1 cellular context compared by ENCODE assay signal in genomic region chr6:115891111-115891669, GRCh38.
TF ChIP-seq lines count a peak whose summit lies in the region.

No MANE protein-coding gene starts in this region.

TF ChIP-seq in GM12878, 131 proteins besides CTCF, POLR2A, EP300 and RAD21 (continued from another document and continues in another):
- TF ChIP-seq, protein P1, sequence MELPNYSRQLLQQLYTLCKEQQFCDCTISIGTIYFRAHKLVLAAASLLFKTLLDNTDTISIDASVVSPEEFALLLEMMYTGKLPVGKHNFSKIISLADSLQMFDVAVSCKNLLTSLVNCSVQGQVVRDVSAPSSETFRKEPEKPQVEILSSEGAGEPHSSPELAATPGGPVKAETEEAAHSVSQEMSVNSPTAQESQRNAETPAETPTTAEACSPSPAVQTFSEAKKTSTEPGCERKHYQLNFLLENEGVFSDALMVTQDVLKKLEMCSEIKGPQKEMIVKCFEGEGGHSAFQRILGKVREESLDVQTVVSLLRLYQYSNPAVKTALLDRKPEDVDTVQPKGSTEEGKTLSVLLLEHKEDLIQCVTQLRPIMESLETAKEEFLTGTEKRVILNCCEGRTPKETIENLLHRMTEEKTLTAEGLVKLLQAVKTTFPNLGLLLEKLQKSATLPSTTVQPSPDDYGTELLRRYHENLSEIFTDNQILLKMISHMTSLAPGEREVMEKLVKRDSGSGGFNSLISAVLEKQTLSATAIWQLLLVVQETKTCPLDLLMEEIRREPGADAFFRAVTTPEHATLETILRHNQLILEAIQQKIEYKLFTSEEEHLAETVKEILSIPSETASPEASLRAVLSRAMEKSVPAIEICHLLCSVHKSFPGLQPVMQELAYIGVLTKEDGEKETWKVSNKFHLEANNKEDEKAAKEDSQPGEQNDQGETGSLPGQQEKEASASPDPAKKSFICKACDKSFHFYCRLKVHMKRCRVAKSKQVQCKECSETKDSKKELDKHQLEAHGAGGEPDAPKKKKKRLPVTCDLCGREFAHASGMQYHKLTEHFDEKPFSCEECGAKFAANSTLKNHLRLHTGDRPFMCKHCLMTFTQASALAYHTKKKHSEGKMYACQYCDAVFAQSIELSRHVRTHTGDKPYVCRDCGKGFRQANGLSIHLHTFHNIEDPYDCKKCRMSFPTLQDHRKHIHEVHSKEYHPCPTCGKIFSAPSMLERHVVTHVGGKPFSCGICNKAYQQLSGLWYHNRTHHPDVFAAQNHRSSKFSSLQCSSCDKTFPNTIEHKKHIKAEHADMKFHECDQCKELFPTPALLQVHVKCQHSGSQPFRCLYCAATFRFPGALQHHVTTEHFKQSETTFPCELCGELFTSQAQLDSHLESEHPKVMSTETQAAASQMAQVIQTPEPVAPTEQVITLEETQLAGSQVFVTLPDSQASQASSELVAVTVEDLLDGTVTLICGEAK (IDR thresholded peaks at IDR 0.05; ENCODE audit: borderline replicate concordance): no peak
- TF ChIP-seq TCF3 (IDR thresholded peaks at IDR 0.05; ENCODE audit: borderline replicate concordance, insufficient read depth, low read depth, low read length) (no peak), IRF5 (IDR thresholded peaks at IDR 0.05; ENCODE audit: borderline replicate concordance) (no peak), BHLHE40 (IDR thresholded peaks at IDR 0.05; ENCODE audit: borderline replicate concordance in 1 of 2, low read depth in 2 of 2, low read length in 1 of 2) (0 out of 4 replicates have a peak, but pooled peaks of 1 of the 2 experiments have one; percentile 31), YY1 (IDR thresholded peaks at IDR 0.05; ENCODE audit: low read depth, low read length) (no peak), CBFB (IDR thresholded peaks at IDR 0.05; ENCODE audit: low read depth) (no peak), RAD51 (IDR thresholded peaks at IDR 0.05) (peak; percentile 56), SMAD1 (IDR thresholded peaks at IDR 0.05; ENCODE audit: low read depth, partially characterized antibody) (no peak), STAT3 (IDR thresholded peaks at IDR 0.05; ENCODE audit: low read depth, low read length) (peak; percentile 63; the same call in 1 of the 2 replicates), MEF2B (IDR thresholded peaks at IDR 0.05; ENCODE audit: partially characterized antibody, poor library complexity, severe bottlenecking) (no peak), ZNF384 (IDR thresholded peaks at IDR 0.05; ENCODE audit: borderline replicate concordance, low read depth, low read length) (peak; percentile 48; the same call in 1 of the 2 replicates), ZZZ3 (IDR thresholded peaks at IDR 0.05; ENCODE audit: control insufficient read depth, insufficient read length, low read depth) (no peak), KLF5 (IDR thresholded peaks at IDR 0.05; ENCODE audit: partially characterized antibody) (peak; percentile 50), SMARCA5 (IDR thresholded peaks at IDR 0.05) (no peak), HCFC1 (IDR thresholded peaks at IDR 0.05; ENCODE audit: low read length) (no peak), IRF3 (IDR thresholded peaks at IDR 0.05) (no peak), ZSCAN29 (IDR thresholded peaks at IDR 0.05) (no peak), SMC3 (IDR thresholded peaks at IDR 0.05; ENCODE audit: borderline replicate concordance, low read length) (no peak), ESRRA (IDR thresholded peaks at IDR 0.05; ENCODE audit: low read length) (no peak; the same call in 1 of the 2 replicates), RELB (IDR thresholded peaks at IDR 0.05; ENCODE audit: low read depth) (peak; percentile 69; the same call in 1 of the 2 replicates), MTA3 (IDR thresholded peaks at IDR 0.05; ENCODE audit: borderline replicate concordance, low read length) (no peak), SP1 (IDR thresholded peaks at IDR 0.05; ENCODE audit: low read depth, low read length) (no peak), GABPA (IDR thresholded peaks at IDR 0.05; ENCODE audit: low read depth) (no peak), GATAD2B (conservative IDR thresholded peaks at IDR 0.05; ENCODE audit: low read depth) (no peak), BCL11A (IDR thresholded peaks at IDR 0.05; ENCODE audit: low read depth, low read length) (peak; percentile 53; the same call in 1 of the 2 replicates), ASH2L (IDR thresholded peaks at IDR 0.05; ENCODE audit: borderline replicate concordance, low read depth) (no peak), TARDBP (IDR thresholded peaks at IDR 0.05; ENCODE audit: borderline replicate concordance) (no peak), RB1 (IDR thresholded peaks at IDR 0.05; ENCODE audit: borderline replicate concordance) (no peak), HDAC6 (IDR thresholded peaks at IDR 0.05; ENCODE audit: unreplicated experiment) (no peak), TAF1 (IDR thresholded peaks at IDR 0.05; ENCODE audit: borderline replicate concordance, low read depth, low read length) (no peak), RBBP5 (conservative IDR thresholded peaks at IDR 0.05) (no peak), NR2C2 (IDR thresholded peaks at IDR 0.05; ENCODE audit: borderline replicate concordance, control insufficient read depth, insufficient read length, low read depth) (no peak), PAX8 (IDR thresholded peaks at IDR 0.05) (no peak), CEBPB (IDR thresholded peaks at IDR 0.05; ENCODE audit: borderline replicate concordance in 1 of 2, low read depth in 2 of 2, low read length in 2 of 2) (no peak), IKZF2 (IDR thresholded peaks at IDR 0.05) (peak; percentile 79 to 87; a peak in 3 of 4 replicates), ZNF274 (IDR thresholded peaks at IDR 0.05; ENCODE audit: insufficient read depth, insufficient read length) (no peak), RFX5 (IDR thresholded peaks at IDR 0.05; ENCODE audit: low read depth, low read length) (no peak), TCF12 (IDR thresholded peaks at IDR 0.05; ENCODE audit: low read depth, low read length) (no peak), MXI1 (IDR thresholded peaks at IDR 0.05; ENCODE audit: low read depth, low read length) (no peak), PKNOX1 (IDR thresholded peaks at IDR 0.05) (no peak), TCF7 (IDR thresholded peaks at IDR 0.05; ENCODE audit: borderline replicate concordance) (no peak), SIX5 (IDR thresholded peaks at IDR 0.05; ENCODE audit: low read depth, low read length, severe bottlenecking) (no peak), CHD2 (IDR thresholded peaks at IDR 0.05; ENCODE audit: borderline replicate concordance, low read depth, low read length) (no peak), HDGF (IDR thresholded peaks at IDR 0.05) (no peak)
- TF ChIP-seq, protein P2, sequence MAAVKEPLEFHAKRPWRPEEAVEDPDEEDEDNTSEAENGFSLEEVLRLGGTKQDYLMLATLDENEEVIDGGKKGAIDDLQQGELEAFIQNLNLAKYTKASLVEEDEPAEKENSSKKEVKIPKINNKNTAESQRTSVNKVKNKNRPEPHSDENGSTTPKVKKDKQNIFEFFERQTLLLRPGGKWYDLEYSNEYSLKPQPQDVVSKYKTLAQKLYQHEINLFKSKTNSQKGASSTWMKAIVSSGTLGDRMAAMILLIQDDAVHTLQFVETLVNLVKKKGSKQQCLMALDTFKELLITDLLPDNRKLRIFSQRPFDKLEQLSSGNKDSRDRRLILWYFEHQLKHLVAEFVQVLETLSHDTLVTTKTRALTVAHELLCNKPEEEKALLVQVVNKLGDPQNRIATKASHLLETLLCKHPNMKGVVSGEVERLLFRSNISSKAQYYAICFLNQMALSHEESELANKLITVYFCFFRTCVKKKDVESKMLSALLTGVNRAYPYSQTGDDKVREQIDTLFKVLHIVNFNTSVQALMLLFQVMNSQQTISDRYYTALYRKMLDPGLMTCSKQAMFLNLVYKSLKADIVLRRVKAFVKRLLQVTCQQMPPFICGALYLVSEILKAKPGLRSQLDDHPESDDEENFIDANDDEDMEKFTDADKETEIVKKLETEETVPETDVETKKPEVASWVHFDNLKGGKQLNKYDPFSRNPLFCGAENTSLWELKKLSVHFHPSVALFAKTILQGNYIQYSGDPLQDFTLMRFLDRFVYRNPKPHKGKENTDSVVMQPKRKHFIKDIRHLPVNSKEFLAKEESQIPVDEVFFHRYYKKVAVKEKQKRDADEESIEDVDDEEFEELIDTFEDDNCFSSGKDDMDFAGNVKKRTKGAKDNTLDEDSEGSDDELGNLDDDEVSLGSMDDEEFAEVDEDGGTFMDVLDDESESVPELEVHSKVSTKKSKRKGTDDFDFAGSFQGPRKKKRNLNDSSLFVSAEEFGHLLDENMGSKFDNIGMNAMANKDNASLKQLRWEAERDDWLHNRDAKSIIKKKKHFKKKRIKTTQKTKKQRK (IDR thresholded peaks at IDR 0.05; ENCODE audit: low read depth, low read length): no peak
- TF ChIP-seq, protein P3, sequence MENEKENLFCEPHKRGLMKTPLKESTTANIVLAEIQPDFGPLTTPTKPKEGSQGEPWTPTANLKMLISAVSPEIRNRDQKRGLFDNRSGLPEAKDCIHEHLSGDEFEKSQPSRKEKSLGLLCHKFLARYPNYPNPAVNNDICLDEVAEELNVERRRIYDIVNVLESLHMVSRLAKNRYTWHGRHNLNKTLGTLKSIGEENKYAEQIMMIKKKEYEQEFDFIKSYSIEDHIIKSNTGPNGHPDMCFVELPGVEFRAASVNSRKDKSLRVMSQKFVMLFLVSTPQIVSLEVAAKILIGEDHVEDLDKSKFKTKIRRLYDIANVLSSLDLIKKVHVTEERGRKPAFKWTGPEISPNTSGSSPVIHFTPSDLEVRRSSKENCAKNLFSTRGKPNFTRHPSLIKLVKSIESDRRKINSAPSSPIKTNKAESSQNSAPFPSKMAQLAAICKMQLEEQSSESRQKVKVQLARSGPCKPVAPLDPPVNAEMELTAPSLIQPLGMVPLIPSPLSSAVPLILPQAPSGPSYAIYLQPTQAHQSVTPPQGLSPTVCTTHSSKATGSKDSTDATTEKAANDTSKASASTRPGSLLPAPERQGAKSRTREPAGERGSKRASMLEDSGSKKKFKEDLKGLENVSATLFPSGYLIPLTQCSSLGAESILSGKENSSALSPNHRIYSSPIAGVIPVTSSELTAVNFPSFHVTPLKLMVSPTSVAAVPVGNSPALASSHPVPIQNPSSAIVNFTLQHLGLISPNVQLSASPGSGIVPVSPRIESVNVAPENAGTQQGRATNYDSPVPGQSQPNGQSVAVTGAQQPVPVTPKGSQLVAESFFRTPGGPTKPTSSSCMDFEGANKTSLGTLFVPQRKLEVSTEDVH (IDR thresholded peaks at IDR 0.05; ENCODE audit: low read depth, partially characterized antibody): no peak
- TF ChIP-seq, protein P4, sequence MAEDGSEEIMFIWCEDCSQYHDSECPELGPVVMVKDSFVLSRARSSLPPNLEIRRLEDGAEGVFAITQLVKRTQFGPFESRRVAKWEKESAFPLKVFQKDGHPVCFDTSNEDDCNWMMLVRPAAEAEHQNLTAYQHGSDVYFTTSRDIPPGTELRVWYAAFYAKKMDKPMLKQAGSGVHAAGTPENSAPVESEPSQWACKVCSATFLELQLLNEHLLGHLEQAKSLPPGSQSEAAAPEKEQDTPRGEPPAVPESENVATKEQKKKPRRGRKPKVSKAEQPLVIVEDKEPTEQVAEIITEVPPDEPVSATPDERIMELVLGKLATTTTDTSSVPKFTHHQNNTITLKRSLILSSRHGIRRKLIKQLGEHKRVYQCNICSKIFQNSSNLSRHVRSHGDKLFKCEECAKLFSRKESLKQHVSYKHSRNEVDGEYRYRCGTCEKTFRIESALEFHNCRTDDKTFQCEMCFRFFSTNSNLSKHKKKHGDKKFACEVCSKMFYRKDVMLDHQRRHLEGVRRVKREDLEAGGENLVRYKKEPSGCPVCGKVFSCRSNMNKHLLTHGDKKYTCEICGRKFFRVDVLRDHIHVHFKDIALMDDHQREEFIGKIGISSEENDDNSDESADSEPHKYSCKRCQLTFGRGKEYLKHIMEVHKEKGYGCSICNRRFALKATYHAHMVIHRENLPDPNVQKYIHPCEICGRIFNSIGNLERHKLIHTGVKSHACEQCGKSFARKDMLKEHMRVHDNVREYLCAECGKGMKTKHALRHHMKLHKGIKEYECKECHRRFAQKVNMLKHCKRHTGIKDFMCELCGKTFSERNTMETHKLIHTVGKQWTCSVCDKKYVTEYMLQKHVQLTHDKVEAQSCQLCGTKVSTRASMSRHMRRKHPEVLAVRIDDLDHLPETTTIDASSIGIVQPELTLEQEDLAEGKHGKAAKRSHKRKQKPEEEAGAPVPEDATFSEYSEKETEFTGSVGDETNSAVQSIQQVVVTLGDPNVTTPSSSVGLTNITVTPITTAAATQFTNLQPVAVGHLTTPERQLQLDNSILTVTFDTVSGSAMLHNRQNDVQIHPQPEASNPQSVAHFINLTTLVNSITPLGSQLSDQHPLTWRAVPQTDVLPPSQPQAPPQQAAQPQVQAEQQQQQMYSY (CRISPR knock-in tag; IDR thresholded peaks at IDR 0.05): no peak
